ENCODE assay signal across 7 cellular contexts in genomic region chr7:101882595-101883564, GRCh38.
DNase-seq lines count a peak whose midpoint lies in the region; ATAC-seq and TF ChIP-seq lines count a peak whose summit lies in the region.

No MANE protein-coding gene starts in this region.

- no peak overlapping the region for H2AFZ ChIP-seq in PC-3 (ENCODE audit: low read length)

- H3K27ac ChIP-seq in PC-3 (ENCODE audit: low read length) (peak overlapping the region; percentile 99), ectodermal cell (ENCODE audit: insufficient read depth, low read depth, low read length, poor library complexity, severe bottlenecking) (peak overlapping the region; percentile 28), lung (ENCODE audit: low read depth in 1 of 2, low read length in 1 of 2) (peak overlapping the region; percentile 87 to 91), upper lobe of right lung (peak overlapping the region; percentile 78)

- ATAC-seq in PC-3 (peak; percentile 89), lung (ENCODE audit: insufficient read depth, low FRiP score) (peak; percentile 87), upper lobe of right lung (peak; percentile 90), HG03342 (IDR thresholded peaks at IDR 0.05; ENCODE audit: unreplicated experiment) (no peak)

- CTCF ChIA-PET in PC-3 (lab: Charles Lee) = interaction anchor here (1.0 to 1.4 kb wide), 3 partner anchors 12 to 41 kb away, joined by 3 to 6 read pairs (median 4); no protein-coding TSS in a partner anchor

- intact Hi-C loops in PC-3 (cut with micrococcal nuclease) = loop anchor here (1.0 to 2.0 kb wide), 5 partner anchors 27 to 242 kb away; no protein-coding TSS in a partner anchor
- intact Hi-C loops in upper lobe of right lung (cut with DNase I) = no loop called here

- POLR2A ChIA-PET in PC-3 (lab: Charles Lee; ENCODE audit: unreplicated experiment) = interaction anchor here (0.5 to 1.0 kb wide), 4 partner anchors 26 to 328 kb away, joined by 3 to 8 read pairs (median 4); no protein-coding TSS in a partner anchor

- peak overlapping the region; percentile 98 for H3K9ac ChIP-seq in PC-3 (ENCODE audit: low read length)

- H3K4me3 ChIP-seq in PC-3 (ENCODE audit: low read length) (peak overlapping the region; percentile 40), ectodermal cell (ENCODE audit: insufficient read depth, low read depth, low read length) (no peak overlapping the region), lung (no peak overlapping the region), upper lobe of right lung (peak overlapping the region; percentile 16)

- 75% methylated on average over 18 of the region's 18 CpGs for WGBS in ectodermal cell, 2 experiments
- 29 to 32% methylated on average over 18 of the region's 18 CpGs for WGBS in lung, 2 donors

- H3K79me2 ChIP-seq in PC-3 (ENCODE audit: low read length) = peaks cover 84% of the 10 kb centered on the region

- H3K36me3 ChIP-seq in PC-3 (ENCODE audit: low read depth, low read length) (no peaks in the 10 kb centered on the region), ectodermal cell (ENCODE audit: control insufficient read depth, insufficient read depth, low read length) (no peaks in the 10 kb centered on the region), lung (ENCODE audit: control insufficient read depth in 2 of 2, insufficient read depth in 2 of 2, low read length in 2 of 2) (no peaks in the 10 kb centered on the region), upper lobe of right lung (no peaks in the 10 kb centered on the region)

- H4K20me1 ChIP-seq in PC-3 (ENCODE audit: low read length) = no peaks in the 10 kb centered on the region

- H3K27me3 ChIP-seq in PC-3 (ENCODE audit: low read length) (no peaks in the 10 kb centered on the region), ectodermal cell (ENCODE audit: control insufficient read depth, insufficient read depth, low read length, poor library complexity, severe bottlenecking) (no peaks in the 10 kb centered on the region), lung (ENCODE audit: control insufficient read depth, insufficient read depth) (no peaks in the 10 kb centered on the region), upper lobe of right lung (no peaks in the 10 kb centered on the region)

- no peaks in the 10 kb centered on the region for H3F3A ChIP-seq in PC-3 (ENCODE audit: low read length, unreplicated experiment)

- TF ChIP-seq CTCF in PC-3 (conservative IDR thresholded peaks at IDR 0.05; ENCODE audit: low read depth, low read length) (no peak), lung (IDR thresholded peaks at IDR 0.05; ENCODE audit: control extremely low read depth, extremely low read depth) (no peak), upper lobe of right lung (IDR thresholded peaks at IDR 0.05) (no peak)

- DNase-seq in HPDE6-E6E7 (ENCODE audit: extremely low spot score) (peak; percentile 94), PC-3 (peak; percentile 99), lung (ENCODE audit: low spot score) (peak; percentile 88), upper lobe of right lung (peak; percentile 78), cortex of kidney (lab: John Stamatoyannopoulos, UW) (no peak)

- BruUV-seq in PC-3 (replicated peaks; lab: Mats Ljungman, UMichigan) = TSS peak; percentile 98

- H3K9me2 ChIP-seq in PC-3 (replicated peaks; ENCODE audit: low read length) = no peaks in the 10 kb centered on the region

- H3K4me2 ChIP-seq in PC-3 (ENCODE audit: low read length) = peak overlapping the region; percentile 73

- H3K9me3 ChIP-seq in PC-3 (ENCODE audit: low read length) = no peaks in the 10 kb centered on the region
- H3K9me3 ChIP-seq in ectodermal cell (ENCODE audit: control insufficient read depth, low read length) = no peaks in the 10 kb centered on the region
- H3K9me3 ChIP-seq in lung (ENCODE audit: control insufficient read depth in 2 of 2, insufficient read depth in 1 of 2, low read length in 1 of 2) = no peaks in the 10 kb centered on the region
- no peaks in the 10 kb centered on the region for H3K9me3 ChIP-seq in upper lobe of right lung

- H3K4me1 ChIP-seq in PC-3 (ENCODE audit: insufficient read depth, low read length) (peaks cover 53% of the 10 kb centered on the region), ectodermal cell (ENCODE audit: control insufficient read depth, insufficient read depth, low read length) (peaks cover 24% of the 10 kb centered on the region), lung (ENCODE audit: control insufficient read depth in 2 of 2, insufficient read depth in 2 of 2, low read length in 2 of 2) (peaks cover 18 to 22% of the 10 kb centered on the region in 2 donors), upper lobe of right lung (peaks cover 38% of the 10 kb centered on the region)

Comparison
In these comparisons a context has a peak if more than half of its experiments do, and no peak if none do; other contexts are left out.
1. H3K27ac ChIP-seq: peak in every context shown above with its lines; median percentile 99 in PC-3; 89 in lung; 78 in upper lobe of right lung; 28 in ectodermal cell.
2. H3K4me3 ChIP-seq: peak in PC-3 (single experiment) and upper lobe of right lung (single experiment); none in ectodermal cell (single experiment) and lung (single experiment).